In the genomic region with DNA sequence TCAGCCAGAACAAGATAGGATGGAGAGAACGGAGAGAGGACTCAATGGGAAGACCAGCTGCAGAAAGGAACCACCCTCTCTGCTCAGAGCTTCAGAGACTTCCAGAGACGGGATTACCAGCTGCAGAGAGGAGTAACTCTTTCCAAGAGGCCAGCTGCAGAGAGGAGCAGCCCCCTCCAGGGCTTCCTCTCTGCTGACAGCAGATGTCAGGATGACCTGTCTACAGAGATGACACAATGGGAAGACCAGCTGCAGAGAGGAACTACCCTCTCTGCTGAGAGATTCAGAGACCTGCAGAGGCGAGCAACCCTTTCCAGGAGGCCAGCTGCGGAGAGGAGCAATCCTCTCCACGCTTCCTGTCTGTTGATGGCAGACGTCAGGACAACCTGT, we compare ENCODE assay signal across 16 cellular contexts.
DNase-seq lines count a peak whose midpoint lies in the region; ATAC-seq and TF ChIP-seq lines count a peak whose summit lies in the region.
"Had no signal": no experiment of that assay in that cellular context is flagged by ENCODE, and none has a peak within 500 bp of the region (broad histone marks: within the 10 kb centered on the region; RNA-seq: fewer than 3 reads in every experiment).

No MANE protein-coding gene starts in this region.

- TF ChIP-seq EP300 in gastroesophageal sphincter (IDR thresholded peaks at IDR 0.05), result no peak

- peak; percentile 54 for ATAC-seq in Right ventricle myocardium inferior
- peak; percentile 31 for ATAC-seq in gastroesophageal sphincter
- peak; percentile 58 for ATAC-seq in upper lobe of right lung

- DNase-seq in Right ventricle myocardium inferior (ENCODE audit: missing footprints), result no peak
- DNase-seq in right atrium auricular region (ENCODE audit: low spot score), result no peak
- peak; percentile 68 for DNase-seq in MV-4-11 (lab: John Stamatoyannopoulos, UW)
- DNase-seq in upper lobe of right lung, result no peak
- DNase-seq in breast epithelium (ENCODE audit: low spot score in 2 of 2), result no peak
- no peak for DNase-seq in NCI-H146 treated with DMSO at 0.1 percent for 48 hours (lab: John Stamatoyannopoulos, UW; ENCODE audit: unreplicated experiment)
- DNase-seq: Caco-2; CD4-positive, CD25-positive, alpha-beta regulatory T cell; DMS153; MG63; NCI-H1930; NCI-H446; NCI-H69; PC-9 had no signal

- H3K4me3 ChIP-seq in right atrium auricular region, result no peak overlapping the region
- no peak overlapping the region for H3K4me3 ChIP-seq in gastroesophageal sphincter
- H3K4me3 ChIP-seq in upper lobe of right lung, result no peak overlapping the region
- no peak overlapping the region for H3K4me3 ChIP-seq in breast epithelium
- H3K4me3 ChIP-seq: MG63, PC-9 had no signal

- no peaks in the 10 kb centered on the region for H3K27me3 ChIP-seq in right atrium auricular region
- H3K27me3 ChIP-seq in gastroesophageal sphincter, result peaks cover 4% of the 10 kb centered on the region
- no peaks in the 10 kb centered on the region for H3K27me3 ChIP-seq in upper lobe of right lung
- no peaks in the 10 kb centered on the region for H3K27me3 ChIP-seq in breast epithelium

- H3K9me3 ChIP-seq in right atrium auricular region (no peaks in the 10 kb centered on the region), gastroesophageal sphincter (no peaks in the 10 kb centered on the region), upper lobe of right lung (no peaks in the 10 kb centered on the region), breast epithelium (no peaks in the 10 kb centered on the region)
- H3K9me3 ChIP-seq: MG63 had no signal

- no peaks in the 10 kb centered on the region for H3K4me1 ChIP-seq in right atrium auricular region
- H3K4me1 ChIP-seq in gastroesophageal sphincter, result no peaks in the 10 kb centered on the region
- H3K4me1 ChIP-seq in upper lobe of right lung, result no peaks in the 10 kb centered on the region
- H3K4me1 ChIP-seq in breast epithelium, result no peaks in the 10 kb centered on the region
- H3K4me1 ChIP-seq: Caco-2 had no signal

- H3K36me3 ChIP-seq in right atrium auricular region, result no peaks in the 10 kb centered on the region
- no peaks in the 10 kb centered on the region for H3K36me3 ChIP-seq in gastroesophageal sphincter
- H3K36me3 ChIP-seq in upper lobe of right lung, result no peaks in the 10 kb centered on the region
- H3K36me3 ChIP-seq in breast epithelium, result no peaks in the 10 kb centered on the region
- H3K36me3 ChIP-seq: MG63 had no signal

- WGBS in gastroesophageal sphincter (ENCODE audit: low coverage in 1 of 2), 2 donors, result 50 to 65% methylated on average over 2 of the region's 6 CpGs

- intact Hi-C loops in Right ventricle myocardium inferior (cut with DNase I) (loop anchor here (5.0 kb wide), 1 partner anchor 374 kb away; no protein-coding TSS in a partner anchor), upper lobe of right lung (cut with DNase I) (no loop called here), breast epithelium (cut with DNase I; ENCODE audit: low total_unique reads) (no loop called here)

- no peak for TF ChIP-seq CTCF in right atrium auricular region (IDR thresholded peaks at IDR 0.05)
- no peak for TF ChIP-seq CTCF in gastroesophageal sphincter (IDR thresholded peaks at IDR 0.05)
- TF ChIP-seq CTCF in upper lobe of right lung (IDR thresholded peaks at IDR 0.05), result no peak
- no peak for TF ChIP-seq CTCF in breast epithelium (IDR thresholded peaks at IDR 0.05)

- TF ChIP-seq POLR2A in gastroesophageal sphincter (IDR thresholded peaks at IDR 0.05) (no peak), breast epithelium (IDR thresholded peaks at IDR 0.05) (no peak)

- no peak overlapping the region for H3K27ac ChIP-seq in right atrium auricular region
- no peak overlapping the region for H3K27ac ChIP-seq in gastroesophageal sphincter
- H3K27ac ChIP-seq in upper lobe of right lung, result no peak overlapping the region
- no peak overlapping the region for H3K27ac ChIP-seq in breast epithelium
- H3K27ac ChIP-seq: KMS-11, PC-9 had no signal
